Comparison of ENCODE assay signal across 9 cellular contexts in genomic region chr5:159181152-159181551, GRCh38. TPM values are rescaled to one million over a fixed set of nuclear protein-coding genes. Genes with fewer than 3 reads are reported as not detected.
DNase-seq lines count a peak whose midpoint lies in the region; ATAC-seq and TF ChIP-seq lines count a peak whose summit lies in the region.
"Had no signal": no experiment of that assay in that cellular context is flagged by ENCODE, and none has a peak within 500 bp of the region (broad histone marks: within the 10 kb centered on the region; RNA-seq: fewer than 3 reads in every experiment).

No MANE protein-coding gene starts in this region.

- H3K4me3 ChIP-seq in fibroblast of lung (replicated peaks in 1 of 4; ENCODE audit: control extremely low read depth in 1 of 4, insufficient read depth in 1 of 4, low read depth in 3 of 4, low read length in 4 of 4) (no peak overlapping the region), trophoblast cell (ENCODE audit: low read depth, low read length) (no peak overlapping the region)

- H3K79me2 ChIP-seq in fibroblast of lung (ENCODE audit: control insufficient read depth, insufficient read depth, low read length) (peaks cover 30% of the 10 kb centered on the region), trophoblast cell (ENCODE audit: control insufficient read depth, insufficient read depth, low read length, poor library complexity) (no peaks in the 10 kb centered on the region)

- H3K14ac ChIP-seq in trophoblast cell (ENCODE audit: low read length): no peak overlapping the region

- peaks cover 73% of the 10 kb centered on the region for H3K4me1 Mint-ChIP-seq in Calu3 (ENCODE audit: low read depth, unreplicated experiment)

- no peak overlapping the region for H3K23ac ChIP-seq in trophoblast cell (ENCODE audit: low read length)

- H3K4me3 Mint-ChIP-seq in Calu3 (ENCODE audit: low read depth, unreplicated experiment): peak overlapping the region; percentile 51

- H3K36me3 Mint-ChIP-seq in Calu3 (ENCODE audit: insufficient read depth, unreplicated experiment): peaks cover 70% of the 10 kb centered on the region

- no peaks in the 10 kb centered on the region for H3K27me3 Mint-ChIP-seq in Calu3 (ENCODE audit: unreplicated experiment)

- H4K91ac ChIP-seq in trophoblast cell (ENCODE audit: low read depth, low read length): no peak overlapping the region

- H3K9me3 Mint-ChIP-seq in Calu3 (ENCODE audit: low read depth, unreplicated experiment): no peaks in the 10 kb centered on the region

- H3K27ac Mint-ChIP-seq in Calu3 (ENCODE audit: unreplicated experiment): peak overlapping the region; percentile 98

- peak; percentile 62 for ATAC-seq in GM19351 (IDR thresholded peaks at IDR 0.05; ENCODE audit: unreplicated experiment)
- ATAC-seq in HG03469 (IDR thresholded peaks at IDR 0.05; ENCODE audit: unreplicated experiment): peak; percentile 38
- ATAC-seq in HG03139 (IDR thresholded peaks at IDR 0.05; ENCODE audit: unreplicated experiment): no peak

- no peak overlapping the region for H3K18ac ChIP-seq in trophoblast cell (ENCODE audit: low read length)

- no peak overlapping the region for H2AFZ ChIP-seq in fibroblast of lung (ENCODE audit: low read length)
- no peak overlapping the region for H2AFZ ChIP-seq in trophoblast cell (ENCODE audit: insufficient read depth, low read length, poor library complexity)

- no peak overlapping the region for H3K4ac ChIP-seq in trophoblast cell (ENCODE audit: low read depth, low read length)

- H3K4me2 ChIP-seq in fibroblast of lung (ENCODE audit: extremely low read depth, insufficient read depth, low read length) (no peak overlapping the region), trophoblast cell (ENCODE audit: low read length) (no peak overlapping the region)

- peaks cover 44% of the 10 kb centered on the region for H3K4me1 ChIP-seq in fibroblast of lung (ENCODE audit: control insufficient read depth, extremely low read depth, insufficient read depth, low read length)
- peaks cover 0 to 2% of the 10 kb centered on the region in 2 experiments for H3K4me1 ChIP-seq in trophoblast cell (ENCODE audit: control insufficient read depth in 1 of 2, insufficient read depth in 2 of 2, low read length in 2 of 2)

- intact Hi-C loops in Calu3 (cut with micrococcal nuclease; ENCODE audit: unreplicated experiment): no loop called here

- H2BK12ac ChIP-seq in trophoblast cell (ENCODE audit: low read length): no peak overlapping the region

- H2BK5ac ChIP-seq in trophoblast cell (ENCODE audit: low read depth, low read length, poor library complexity): no peak overlapping the region

- H3K9ac ChIP-seq in fibroblast of lung (ENCODE audit: insufficient read depth, low read length) (no peak overlapping the region), trophoblast cell (ENCODE audit: low read length) (no peak overlapping the region)

- H2BK120ac ChIP-seq in trophoblast cell (ENCODE audit: insufficient read depth, low read length, poor library complexity): no peak overlapping the region

- H3K27me3 ChIP-seq in fibroblast of lung (ENCODE audit: control insufficient read depth, insufficient read depth, low read length) (no peaks in the 10 kb centered on the region), trophoblast cell (ENCODE audit: insufficient read depth, low read length) (no peaks in the 10 kb centered on the region)

- peaks cover under 1% of the 10 kb centered on the region for H3K36me3 ChIP-seq in fibroblast of lung (ENCODE audit: control insufficient read depth, insufficient read depth, low read length)
- H3K36me3 ChIP-seq in trophoblast cell (ENCODE audit: control insufficient read depth in 1 of 2, insufficient read depth in 2 of 2, low read length in 2 of 2): peaks cover 0 to 2% of the 10 kb centered on the region in 2 experiments

- no peak overlapping the region for H4K12ac ChIP-seq in trophoblast cell (ENCODE audit: low read depth, low read length)

- BruUV-seq in Calu3 (replicated peaks; lab: Mats Ljungman, UMichigan): no TSS peak

- H3K9me3 ChIP-seq in fibroblast of lung (ENCODE audit: control insufficient read depth, insufficient read depth, low read depth, low read length) (no peaks in the 10 kb centered on the region), trophoblast cell (ENCODE audit: insufficient read depth, low read depth, low read length) (no peaks in the 10 kb centered on the region)

- no peaks in the 10 kb centered on the region for H3K79me1 ChIP-seq in trophoblast cell (ENCODE audit: low read length)

- H4K8ac ChIP-seq in trophoblast cell (ENCODE audit: low read depth, low read length): no peak overlapping the region

- DNase-seq in Calu3 (no peak), fibroblast of lung (ENCODE audit: low read depth in 2 of 2) (peak in 1 of 2 donors; percentile 45), trophoblast cell (no peak), nucleus accumbens (lab: John Stamatoyannopoulos, UW) (no peak)
- no peak for DNase-seq in stimulated activated naive CD4-positive, alpha-beta T cell treated with Interleukin-2 at 50 U/mL for 16 hours (lab: John Stamatoyannopoulos, UW)
- DNase-seq: NCI-H526 had no signal

- H3K27ac ChIP-seq in fibroblast of lung (ENCODE audit: insufficient read depth, low read length) (peak overlapping the region; percentile 84), trophoblast cell (ENCODE audit: low read depth, low read length) (no peak overlapping the region)

- CTCF ChIA-PET in Calu3 (lab: Charles Lee): interaction anchor here (0.8 kb wide), 1 partner anchor 28 kb away, joined by 4 read pairs; no protein-coding TSS in a partner anchor

- no peak overlapping the region for H2AK5ac ChIP-seq in trophoblast cell (ENCODE audit: low read length)

- no peak for TF ChIP-seq CTCF in Calu3 (IDR thresholded peaks at IDR 0.05; ENCODE audit: unreplicated experiment)
- TF ChIP-seq CTCF in fibroblast of lung (conservative IDR thresholded peaks at IDR 0.05 in 1 of 2, IDR thresholded peaks at IDR 0.05 in 1 of 2; ENCODE audit: low read depth in 1 of 2, low read length in 2 of 2): no peak

- H4K20me1 ChIP-seq in fibroblast of lung (ENCODE audit: control insufficient read depth, extremely low read depth, insufficient read depth, low read length): no peaks in the 10 kb centered on the region

RNA-seq across cellular contexts. Expression of gene RNF145, which starts 28.2 kb away (rescaled TPM):
- total RNA-seq in Calu3 (2022) (169 and 193 TPM in 2 replicates), fibroblast of lung (54.2 and 57.8 TPM in 2 replicates)
- 74.7 and 75.0 TPM in 2 replicates for polyA plus RNA-seq in fibroblast of lung
- 50.6 and 53.1 TPM in 2 replicates for polyA plus RNA-seq in fibroblast of lung (2012)
- 17.7 and 57.1 TPM in 2 replicates for polyA minus RNA-seq in fibroblast of lung (ENCODE audit: low replicate concordance)
- polyA plus RNA-seq in trophoblast cell (2013): 37.7 and 40.3 TPM in 2 replicates
